Comparison of ENCODE assay signal across 21 cellular contexts in genomic region chr7:14228341-14228740, GRCh38.
"Had no signal": no experiment of that assay in that cellular context is flagged by ENCODE, and none has a peak within 500 bp of the region (broad histone marks: within the 10 kb centered on the region; RNA-seq: fewer than 3 reads in every experiment).

No MANE protein-coding gene starts in this region.

- H3K36me3 ChIP-seq: adrenal gland, cardiac muscle cell, gastroesophageal sphincter, heart right ventricle, right lobe of liver, tibial nerve had no signal

- H3K27ac ChIP-seq: adrenal gland, cardiac muscle cell, gastroesophageal sphincter, heart right ventricle, right lobe of liver, tibial nerve had no signal

- H3K9me3 ChIP-seq: adrenal gland, gastroesophageal sphincter, heart right ventricle, right lobe of liver, tibial nerve had no signal

- ATAC-seq: activated T-cell treated with anti-CD3 and anti-CD28 coated beads, Interleukin-2, amount 50 U/mL, for 4 hours; gastroesophageal sphincter; left colon; right lobe of liver; stimulated activated effector memory CD8-positive, alpha-beta T cell treated with anti-CD3 and anti-CD28 coated beads, Interleukin-12 subunit alpha, Interleukin-12 subunit beta, amount 100 ng/mL, for 72 hours; stimulated activated naive CD8-positive, alpha-beta T cell treated with anti-CD3 and anti-CD28 coated beads, Interleukin-15, amount 100 ng/mL, for 72 hours; T-cell had no signal

- H3K4me1 ChIP-seq: adrenal gland, gastroesophageal sphincter, right lobe of liver, tibial nerve had no signal

- H3K27me3 ChIP-seq: adrenal gland, cardiac muscle cell, gastroesophageal sphincter, heart right ventricle, right lobe of liver, tibial nerve had no signal

- DNase-seq: activated CD4-positive, alpha-beta T cell treated with anti-CD3 and anti-CD28 coated beads for 1 hour; activated CD4-positive, alpha-beta T cell treated with anti-CD3 and anti-CD28 coated beads, Interleukin-2, amount 50 U/mL, for 1 hour; activated CD8-positive, alpha-beta memory T cell treated with anti-CD3 and anti-CD28 coated beads for 24 hours; activated CD8-positive, alpha-beta memory T cell treated with anti-CD3 and anti-CD28 coated beads, Interleukin-2, amount 50 U/mL, for 48 hours; activated naive CD4-positive, alpha-beta T cell; activated T-cell treated with anti-CD3 and anti-CD28 coated beads, Interleukin-2, amount 50 U/mL, for 4 hours; adrenal gland; heart right ventricle; left colon; nephron progenitor cell; occipital lobe; posterior cingulate gyrus; right lobe of liver; small intestine; stimulated activated CD4-positive, alpha-beta T cell treated with anti-CD3 and anti-CD28 coated beads, Interleukin-2, amount 100 ng/mL, for 24 hours; stimulated activated naive CD8-positive, alpha-beta T cell treated with anti-CD3 and anti-CD28 coated beads, Interleukin-15, amount 100 ng/mL, for 72 hours; T-cell had no signal

- H3K4me3 ChIP-seq: adrenal gland, cardiac muscle cell, gastroesophageal sphincter, heart right ventricle, right lobe of liver, tibial nerve had no signal
